9 cellular contexts compared by ENCODE assay signal in the genomic region with DNA sequence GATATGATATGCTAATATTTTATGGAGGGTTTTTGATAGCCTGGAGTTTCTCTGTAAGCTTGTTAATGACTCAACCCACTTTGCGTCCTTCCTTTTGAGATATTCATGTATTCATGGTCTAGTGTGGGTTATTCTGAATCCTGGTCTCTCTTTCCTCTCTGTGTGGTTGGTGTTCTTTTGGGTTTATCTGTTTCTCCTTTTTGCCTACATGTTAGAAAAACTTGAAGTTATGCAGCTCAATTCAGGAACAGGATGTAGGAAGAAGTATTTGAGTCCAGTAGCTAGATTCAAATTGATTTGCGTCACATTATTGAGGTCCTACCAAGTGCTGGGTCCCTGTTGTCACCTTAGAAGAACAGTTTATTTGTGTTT. TPM values are rescaled to one million over a fixed set of nuclear protein-coding genes. Genes with fewer than 3 reads are reported as not detected.
DNase-seq lines count a peak whose midpoint lies in the region; ATAC-seq and TF ChIP-seq lines count a peak whose summit lies in the region.
"Had no signal": no experiment of that assay in that cellular context is flagged by ENCODE, and none has a peak within 500 bp of the region (broad histone marks: within the 10 kb centered on the region; RNA-seq: fewer than 3 reads in every experiment).

No MANE protein-coding gene starts in this region.

- no peak for ATAC-seq in natural killer cell
- ATAC-seq in natural killer cell treated with Interleukin-12 subunit alpha and Interleukin-12 subunit beta and Interleukin-15 and Interleukin-18, amount 100 ng/mL, for 72 hours, result no peak
- ATAC-seq in activated CD8-positive, alpha-beta T cell treated with anti-CD3 and anti-CD28 coated beads, Interleukin-2, amount 10 ng/mL, durations not matched to agents 7 days and 5 days, result no peak
- no peak for ATAC-seq in GM21528 (IDR thresholded peaks at IDR 0.05; ENCODE audit: low FRiP score, unreplicated experiment)

- H3K4me3 Mint-ChIP-seq in natural killer cell, result no peak overlapping the region
- no peak overlapping the region for H3K4me3 Mint-ChIP-seq in natural killer cell treated with Interleukin-12 subunit alpha and Interleukin-12 subunit beta and Interleukin-15 and Interleukin-18, amount 100 ng/mL, for 72 hours
- H3K4me3 Mint-ChIP-seq in activated CD8-positive, alpha-beta T cell treated with anti-CD3 and anti-CD28 coated beads, Interleukin-2, amount 10 ng/mL, durations not matched to agents 7 days and 5 days, result peak overlapping the region; percentile 60

- CTCF ChIA-PET in activated CD8-positive, alpha-beta T cell treated with anti-CD3 and anti-CD28 coated beads, Interleukin-2, amount 10 ng/mL, durations not matched to agents 7 days and 5 days (lab: Charles Lee), result interaction anchor here (1.0 to 2.7 kb wide), 10 partner anchors 9 to 49 kb away, joined by 3 to 17 read pairs (median 5); no protein-coding TSS in a partner anchor

- POLR2A ChIA-PET in activated CD8-positive, alpha-beta T cell treated with anti-CD3 and anti-CD28 coated beads, Interleukin-2, amount 10 ng/mL, durations not matched to agents 7 days and 5 days (lab: Charles Lee), result interaction anchor here (0.6 to 2.0 kb wide), 6 partner anchors 10 to 41 kb away, joined by 3 to 13 read pairs (median 6); no protein-coding TSS in a partner anchor

- no peak for TF ChIP-seq CTCF in natural killer cell (IDR thresholded peaks at IDR 0.05)

- no peaks in the 10 kb centered on the region for H3K27me3 Mint-ChIP-seq in natural killer cell (ENCODE audit: low read depth in 2 of 2)
- H3K27me3 Mint-ChIP-seq in natural killer cell treated with Interleukin-12 subunit alpha and Interleukin-12 subunit beta and Interleukin-15 and Interleukin-18, amount 100 ng/mL, for 72 hours, result no peaks in the 10 kb centered on the region
- H3K27me3 Mint-ChIP-seq in activated CD8-positive, alpha-beta T cell treated with anti-CD3 and anti-CD28 coated beads, Interleukin-2, amount 10 ng/mL, durations not matched to agents 7 days and 5 days (ENCODE audit: low read depth), result no peaks in the 10 kb centered on the region

- H3K27ac Mint-ChIP-seq in natural killer cell, result peak overlapping the region; percentile 69 to 71
- H3K27ac Mint-ChIP-seq in natural killer cell treated with Interleukin-12 subunit alpha and Interleukin-12 subunit beta and Interleukin-15 and Interleukin-18, amount 100 ng/mL, for 72 hours, result peak overlapping the region in 1 of 2 donors; percentile 62
- peak overlapping the region; percentile 85 for H3K27ac Mint-ChIP-seq in activated CD8-positive, alpha-beta T cell treated with anti-CD3 and anti-CD28 coated beads, Interleukin-2, amount 10 ng/mL, durations not matched to agents 7 days and 5 days

- peaks cover 37 to 60% of the 10 kb centered on the region in 2 donors for H3K4me1 Mint-ChIP-seq in natural killer cell
- H3K4me1 Mint-ChIP-seq in natural killer cell treated with Interleukin-12 subunit alpha and Interleukin-12 subunit beta and Interleukin-15 and Interleukin-18, amount 100 ng/mL, for 72 hours (ENCODE audit: low read depth in 2 of 2), result peaks cover 44 to 50% of the 10 kb centered on the region in 2 donors
- peaks cover 88% of the 10 kb centered on the region for H3K4me1 Mint-ChIP-seq in activated CD8-positive, alpha-beta T cell treated with anti-CD3 and anti-CD28 coated beads, Interleukin-2, amount 10 ng/mL, durations not matched to agents 7 days and 5 days (ENCODE audit: low read depth)

- no peak for DNase-seq in natural killer cell
- DNase-seq in natural killer cell treated with Interleukin-12 subunit alpha and Interleukin-12 subunit beta and Interleukin-15 and Interleukin-18, amount 100 ng/mL, for 72 hours (ENCODE audit: low spot score), result no peak
- no peak for DNase-seq in activated CD8-positive, alpha-beta T cell treated with anti-CD3 and anti-CD28 coated beads, Interleukin-2, amount 10 ng/mL, durations not matched to agents 7 days and 5 days
- peak; percentile 43 for DNase-seq in medulla oblongata (ENCODE audit: extremely low spot score)
- DNase-seq in activated CD4-positive, CD25-positive, alpha-beta regulatory T cell treated with anti-CD3 and anti-CD28 coated beads, Interleukin-2, amount 50 U/mL, for 72 hours, result no peak
- DNase-seq in NCI-H1092 treated with DMSO at 0.1 percent for 48 hours (lab: John Stamatoyannopoulos, UW), result no peak
- DNase-seq in T1000 (lab: John Stamatoyannopoulos, UW), result no peak
- DNase-seq: DMS53 had no signal

- H3K36me3 Mint-ChIP-seq in natural killer cell, result no peaks in the 10 kb centered on the region
- H3K36me3 Mint-ChIP-seq in natural killer cell treated with Interleukin-12 subunit alpha and Interleukin-12 subunit beta and Interleukin-15 and Interleukin-18, amount 100 ng/mL, for 72 hours, result no peaks in the 10 kb centered on the region
- peaks cover 36% of the 10 kb centered on the region for H3K36me3 Mint-ChIP-seq in activated CD8-positive, alpha-beta T cell treated with anti-CD3 and anti-CD28 coated beads, Interleukin-2, amount 10 ng/mL, durations not matched to agents 7 days and 5 days (ENCODE audit: low read depth)

- intact Hi-C loops in natural killer cell (cut with micrococcal nuclease), result no loop called here

- no peaks in the 10 kb centered on the region for H3K9me3 Mint-ChIP-seq in natural killer cell
- H3K9me3 Mint-ChIP-seq in natural killer cell treated with Interleukin-12 subunit alpha and Interleukin-12 subunit beta and Interleukin-15 and Interleukin-18, amount 100 ng/mL, for 72 hours, result no peaks in the 10 kb centered on the region
- no peaks in the 10 kb centered on the region for H3K9me3 Mint-ChIP-seq in activated CD8-positive, alpha-beta T cell treated with anti-CD3 and anti-CD28 coated beads, Interleukin-2, amount 10 ng/mL, durations not matched to agents 7 days and 5 days (ENCODE audit: insufficient read depth)

RNA-seq across cellular contexts. Expression of a gene that starts 28.1 kb away (rescaled TPM):
- total RNA-seq in natural killer cell, result 10 to 100 TPM in 2 of 3 donors, 1 to 10 TPM in 1; 4.1 to 16.7 (median 12.8) TPM
- total RNA-seq in natural killer cell treated with Interleukin-12 subunit alpha and Interleukin-12 subunit beta and Interleukin-15 and Interleukin-18, amount 100 ng/mL, for 72 hours, result 10 to 100 TPM; 17.5 to 34.5 TPM
- 10 to 100 TPM; 38.3 to 42.3 TPM for total RNA-seq in activated CD8-positive, alpha-beta T cell treated with anti-CD3 and anti-CD28 coated beads, Interleukin-2, amount 10 ng/mL, durations not matched to agents 7 days and 5 days
